Comparison of ENCODE assay signal across 25 cellular contexts in the genomic region with DNA sequence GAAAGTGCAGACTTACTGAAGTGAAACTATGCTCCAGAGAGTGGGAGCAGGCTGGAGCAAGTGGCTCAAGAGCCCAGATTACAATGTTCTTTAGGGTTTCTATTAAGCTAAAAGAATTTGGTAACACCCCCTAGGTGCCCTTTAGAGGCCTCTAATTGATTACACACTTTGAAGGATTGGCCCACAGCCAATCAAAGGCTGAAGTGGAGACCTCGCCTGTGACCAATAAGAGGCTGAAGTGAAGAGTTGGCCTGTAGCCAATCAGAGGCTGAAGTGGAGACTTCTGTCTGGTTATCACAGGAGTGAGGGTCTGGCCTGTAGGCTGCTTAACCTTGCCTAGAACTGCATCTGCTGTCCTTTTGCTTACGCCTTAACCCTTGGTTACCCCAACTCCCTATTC. TPM values are rescaled to one million over a fixed set of nuclear protein-coding genes. Genes with fewer than 3 reads are reported as not detected.
"Had no signal": no experiment of that assay in that cellular context is flagged by ENCODE, and none has a peak within 500 bp of the region (broad histone marks: within the 10 kb centered on the region; RNA-seq: fewer than 3 reads in every experiment).

No MANE protein-coding gene starts in this region.

- H3K4me3 ChIP-seq: ascending aorta, gastroesophageal sphincter, heart right ventricle, lower lobe of right lung, right lobe of liver, smooth muscle cell had no signal

- H3K27ac Mint-ChIP-seq: activated CD8-positive, alpha-beta memory T cell treated with anti-CD3 and anti-CD28 coated beads, Interleukin-2, amount 10 ng/mL, durations not matched to agents 7 days and 5 days; activated naive CD4-positive, alpha-beta T cell treated with anti-CD3 and anti-CD28 coated beads, Interleukin-2, amount 10 ng/mL, durations not matched to agents 7 days and 5 days; activated T-helper 2 cell treated with anti-CD3 and anti-CD28 coated beads, Interferon-gamma antibody, Interleukin-2, Interleukin-4, amounts not matched to agents 10 μg/mL and 5 μg/mL and 100 μg/mL, durations not matched to agents 14 hours and 24 hours and 36 hours; type B pancreatic cell had no signal

- ATAC-seq: activated CD8-positive, alpha-beta memory T cell treated with anti-CD3 and anti-CD28 coated beads, Interleukin-2, amount 10 ng/mL, durations not matched to agents 7 days and 5 days; gastroesophageal sphincter; left colon; right lobe of liver had no signal

- DNase-seq: activated CD4-positive, alpha-beta T cell treated with anti-CD3 and anti-CD28 coated beads, Interleukin-2, amount 50 U/mL, for 48 hours; activated CD4-positive, CD25-positive, alpha-beta regulatory T cell treated with anti-CD3 and anti-CD28 coated beads, Interleukin-2, amount 50 U/mL, for 72 hours; activated CD8-positive, alpha-beta memory T cell treated with anti-CD3 and anti-CD28 coated beads, Interleukin-2, amount 10 ng/mL, durations not matched to agents 7 days and 5 days; activated naive CD4-positive, alpha-beta T cell treated with anti-CD3 and anti-CD28 coated beads, Interleukin-2, amount 10 ng/mL, durations not matched to agents 7 days and 5 days; activated T-cell treated with anti-CD3 and anti-CD28 coated beads, Interleukin-2, amount 50 U/mL, for 1 hour; dermis blood vessel endothelial cell; heart right ventricle; left colon; lower lobe of right lung; midbrain; right lobe of liver; stimulated activated CD4-positive, alpha-beta T cell treated with anti-CD3 and anti-CD28 coated beads, Interleukin-4, amount 100 ng/mL, for 4 hours; stimulated activated CD8-positive, alpha-beta memory T cell treated with anti-CD3 and anti-CD28 coated beads, Interleukin-4, amount 100 ng/mL, for 48 hours; stimulated activated naive CD4-positive, alpha-beta T cell treated with Interleukin-2 at 50 U/mL for 16 hours had no signal

- H3K36me3 Mint-ChIP-seq: activated CD8-positive, alpha-beta memory T cell treated with anti-CD3 and anti-CD28 coated beads, Interleukin-2, amount 10 ng/mL, durations not matched to agents 7 days and 5 days; activated naive CD4-positive, alpha-beta T cell treated with anti-CD3 and anti-CD28 coated beads, Interleukin-2, amount 10 ng/mL, durations not matched to agents 7 days and 5 days; type B pancreatic cell had no signal

- H3K9me3 ChIP-seq: ascending aorta, gastroesophageal sphincter, lower lobe of right lung, right lobe of liver had no signal

- H3K4me1 ChIP-seq: ascending aorta, lower lobe of right lung had no signal

- H3K36me3 ChIP-seq: ascending aorta, gastroesophageal sphincter, heart right ventricle, lower lobe of right lung, right lobe of liver had no signal

- H3K27me3 ChIP-seq: ascending aorta, gastroesophageal sphincter, right lobe of liver had no signal

- H3K4me1 Mint-ChIP-seq: neural crest cell had no signal

- H3K4me3 Mint-ChIP-seq: activated CD8-positive, alpha-beta memory T cell treated with anti-CD3 and anti-CD28 coated beads, Interleukin-2, amount 10 ng/mL, durations not matched to agents 7 days and 5 days; activated naive CD4-positive, alpha-beta T cell treated with anti-CD3 and anti-CD28 coated beads, Interleukin-2, amount 10 ng/mL, durations not matched to agents 7 days and 5 days; neural crest cell; type B pancreatic cell had no signal

- H3K4me2 ChIP-seq: smooth muscle cell had no signal

- H3K27ac ChIP-seq: ascending aorta, epithelial cell of prostate, gastroesophageal sphincter, heart right ventricle, lower lobe of right lung, right lobe of liver had no signal

RNA-seq across cellular contexts. Expression of a gene that starts 46.7 kb away (rescaled TPM):
- total RNA-seq: activated CD8-positive, alpha-beta memory T cell treated with anti-CD3 and anti-CD28 coated beads, Interleukin-2, amount 10 ng/mL, durations not matched to agents 7 days and 5 days; activated T-helper 2 cell treated with anti-CD3 and anti-CD28 coated beads, Interferon-gamma antibody, Interleukin-2, Interleukin-4, amounts not matched to agents 10 μg/mL and 5 μg/mL and 100 μg/mL, durations not matched to agents 14 hours and 24 hours and 36 hours; ascending aorta; bronchial epithelial cell; cerebellum; dermis blood vessel endothelial cell; gastroesophageal sphincter; heart right ventricle; left colon; lower lobe of right lung; osteocyte; pulmonary artery endothelial cell; right lobe of liver had no signal
- polyA plus RNA-seq: heart right ventricle, smooth muscle cell had no signal
